Comparison of ENCODE assay signal across 1 cellular context in genomic region chr15:31458591-31458990, GRCh38.
TF ChIP-seq lines count a peak whose summit lies in the region.

No MANE protein-coding gene starts in this region.

TF ChIP-seq in HepG2, 621 proteins besides CTCF, POLR2A, EP300 and RAD21 (continued from another document):
- TF ChIP-seq NFYC (CRISPR knock-in tag; IDR thresholded peaks at IDR 0.05) = no peak
- no peak for TF ChIP-seq HOMEZ (CRISPR knock-in tag; IDR thresholded peaks at IDR 0.05; ENCODE audit: low read depth)
- TF ChIP-seq RNF219 (CRISPR knock-in tag; IDR thresholded peaks at IDR 0.05) = no peak
- TF ChIP-seq ZC3H4 (CRISPR knock-in tag; IDR thresholded peaks at IDR 0.05; ENCODE audit: borderline replicate concordance) = no peak
- TF ChIP-seq BORCS8-MEF2B (CRISPR knock-in tag; IDR thresholded peaks at IDR 0.05) = no peak
- TF ChIP-seq DDIT3 (CRISPR knock-in tag; IDR thresholded peaks at IDR 0.05) = no peak
- no peak for TF ChIP-seq MAF1 (CRISPR knock-in tag; IDR thresholded peaks at IDR 0.05; ENCODE audit: borderline replicate concordance)
TF ChIP-seq in HepG2: peak in this region for 0.
